8 cellular contexts compared by ENCODE assay signal in genomic region chr15:85702321-85703230, GRCh38.
DNase-seq lines count a peak whose midpoint lies in the region; ATAC-seq and TF ChIP-seq lines count a peak whose summit lies in the region.
"Had no signal": no experiment of that assay in that cellular context is flagged by ENCODE, and none has a peak within 500 bp of the region (broad histone marks: within the 10 kb centered on the region; RNA-seq: fewer than 3 reads in every experiment).

No MANE protein-coding gene starts in this region.

- no peaks in the 10 kb centered on the region for H3K27me3 ChIP-seq in esophagus muscularis mucosa

- H3K4me3 ChIP-seq in esophagus muscularis mucosa: no peak overlapping the region

- intact Hi-C loops in esophagus muscularis mucosa (cut with DNase I) (no loop called here), posterior vena cava (cut with DNase I) (no loop called here)

- peaks cover 0 to 20% (median 8%) of the 10 kb centered on the region in 4 donors for H3K36me3 ChIP-seq in esophagus muscularis mucosa

- H3K27me3 Mint-ChIP-seq in T-helper 17 cell: no peaks in the 10 kb centered on the region

- H3K27ac ChIP-seq in esophagus muscularis mucosa (replicated peaks in 1 of 4): peak overlapping the region; percentile 56 to 79 (median 78)

- H3K4me1 ChIP-seq in esophagus muscularis mucosa: peaks cover 58 to 66% (median 61%) of the 10 kb centered on the region in 4 donors

- peak overlapping the region; percentile 100 for H3K27ac Mint-ChIP-seq in T-helper 17 cell

- DNase-seq in GM20000 (ENCODE audit: low spot score) (peak; percentile 24), T-helper 17 cell (no peak), esophagus muscularis mucosa (ENCODE audit: extremely low spot score) (no peak), posterior vena cava (ENCODE audit: low spot score) (no peak)
- DNase-seq in stimulated activated CD8-positive, alpha-beta memory T cell treated with anti-CD3 and anti-CD28 coated beads, Interleukin-4, amount 100 ng/mL, for 48 hours: peak; percentile 51

- H3K9me3 ChIP-seq in T-helper 17 cell (ENCODE audit: control insufficient read depth, low read length, poor library complexity, severe bottlenecking): no peaks in the 10 kb centered on the region
- H3K9me3 ChIP-seq in esophagus muscularis mucosa: no peaks in the 10 kb centered on the region

- peak; percentile 31 for ATAC-seq in T-helper 17 cell
- ATAC-seq in HG02763 (IDR thresholded peaks at IDR 0.05; ENCODE audit: unreplicated experiment): no peak
- ATAC-seq in HG03159 (IDR thresholded peaks at IDR 0.05; ENCODE audit: unreplicated experiment): no peak

- no peak for TF ChIP-seq CTCF in GM20000 (IDR thresholded peaks at IDR 0.05; ENCODE audit: extremely low read depth, missing control alignments)
- no peak for TF ChIP-seq CTCF in esophagus muscularis mucosa (IDR thresholded peaks at IDR 0.05)

- H3K36me3 Mint-ChIP-seq in T-helper 17 cell (ENCODE audit: low read depth): no peaks in the 10 kb centered on the region

- TF ChIP-seq EP300 in esophagus muscularis mucosa (IDR thresholded peaks at IDR 0.05): no peak

- no peak for TF ChIP-seq POLR2A in esophagus muscularis mucosa (IDR thresholded peaks at IDR 0.05; ENCODE audit: low read depth)

- 68% methylated on average over 7 of the region's 7 CpGs for WGBS in esophagus muscularis mucosa

- peaks cover 54% of the 10 kb centered on the region for H3K4me1 Mint-ChIP-seq in T-helper 17 cell

- H3K4me3 Mint-ChIP-seq in T-helper 17 cell: peak overlapping the region; percentile 85
- H3K4me3 Mint-ChIP-seq: neural crest cell had no signal

Comparison
In these comparisons a context has a peak if more than half of its experiments do, and no peak if none do; other contexts are left out.
1. DNase-seq: peak in GM20000 (single experiment) and stimulated activated CD8-positive, alpha-beta memory T cell treated with anti-CD3 and anti-CD28 coated beads, Interleukin-4, amount 100 ng/mL, for 48 hours (single experiment); none in T-helper 17 cell (0 of 3), esophagus muscularis mucosa (single experiment) and posterior vena cava (single experiment).